Comparison of ENCODE assay signal across 25 cellular contexts in genomic region chr1:66723985-66724384, GRCh38. TPM values are rescaled to one million over a fixed set of nuclear protein-coding genes. Genes with fewer than 3 reads are reported as not detected.
"Had no signal": no experiment of that assay in that cellular context is flagged by ENCODE, and none has a peak within 500 bp of the region (broad histone marks: within the 10 kb centered on the region; RNA-seq: fewer than 3 reads in every experiment).

No MANE protein-coding gene starts in this region.

- H3K36me3 ChIP-seq: breast epithelium, upper lobe of left lung had no signal

- DNase-seq: activated CD4-positive, alpha-beta T cell treated with anti-CD3 and anti-CD28 coated beads, Interleukin-2, amount 10 ng/mL, durations not matched to agents 24 days and 14 days; activated CD4-positive, CD25-positive, alpha-beta regulatory T cell; activated CD8-positive, alpha-beta T cell treated with anti-CD3 and anti-CD28 coated beads, Interleukin-2, amount 10 ng/mL, durations not matched to agents 7 days and 5 days; activated naive CD4-positive, alpha-beta T cell treated with anti-CD3 and anti-CD28 coated beads for 36 hours; activated T-cell treated with anti-CD3 and anti-CD28 coated beads, Interleukin-2, amount 50 U/mL, for 24 hours; aorta; cortex of kidney; effector CD4-positive, alpha-beta T cell; glutamatergic neuron; left ventricle myocardium superior; mucosa of descending colon; naive B cell; psoas muscle; right cardiac atrium; stimulated activated CD4-positive, alpha-beta T cell treated with anti-CD3 and anti-CD28 coated beads, Interleukin-15, amount 100 ng/mL, for 24 hours; stimulated activated CD4-positive, alpha-beta T cell treated with anti-CD3 and anti-CD28 coated beads, Interleukin-2, amount 100 ng/mL, for 48 hours; T-cell; T-helper 9 cell; upper lobe of left lung had no signal

- H3K4me3 ChIP-seq: breast epithelium, mucosa of descending colon, psoas muscle, skin epidermis, upper lobe of left lung had no signal

- H3K4me3 Mint-ChIP-seq: activated CD4-positive, alpha-beta T cell treated with anti-CD3 and anti-CD28 coated beads, Interleukin-2, amount 10 ng/mL, durations not matched to agents 24 days and 14 days; activated CD8-positive, alpha-beta T cell treated with anti-CD3 and anti-CD28 coated beads, Interleukin-2, amount 10 ng/mL, durations not matched to agents 7 days and 5 days; activated naive CD4-positive, alpha-beta T cell treated with anti-CD3 and anti-CD28 coated beads for 36 hours; activated T-cell treated with anti-CD3 and anti-CD28 coated beads, Interleukin-2, amount 50 U/mL, for 24 hours; memory B cell; naive B cell; neural crest cell; stimulated activated naive CD8-positive, alpha-beta T cell treated with anti-CD3 and anti-CD28 coated beads, Interleukin-15, Interleukin-2, amounts not matched to agents 100 ng/mL and 50 ng/mL, for 24 hours; T-cell had no signal

- H3K27me3 ChIP-seq: breast epithelium, upper lobe of left lung had no signal

- H3K4me1 Mint-ChIP-seq: memory B cell, neural crest cell had no signal

- H3K9me3 Mint-ChIP-seq: activated CD4-positive, alpha-beta T cell treated with anti-CD3 and anti-CD28 coated beads, Interleukin-2, amount 10 ng/mL, durations not matched to agents 24 days and 14 days; activated naive CD4-positive, alpha-beta T cell treated with anti-CD3 and anti-CD28 coated beads for 36 hours; activated T-cell treated with anti-CD3 and anti-CD28 coated beads, Interleukin-2, amount 50 U/mL, for 24 hours; neural crest cell; stimulated activated naive CD8-positive, alpha-beta T cell treated with anti-CD3 and anti-CD28 coated beads, Interleukin-15, Interleukin-2, amounts not matched to agents 100 ng/mL and 50 ng/mL, for 24 hours; T-cell had no signal

- H3K27ac Mint-ChIP-seq: activated CD4-positive, alpha-beta T cell treated with anti-CD3 and anti-CD28 coated beads, Interleukin-2, amount 10 ng/mL, durations not matched to agents 24 days and 14 days; activated CD8-positive, alpha-beta T cell treated with anti-CD3 and anti-CD28 coated beads, Interleukin-2, amount 10 ng/mL, durations not matched to agents 7 days and 5 days; activated naive CD4-positive, alpha-beta T cell treated with anti-CD3 and anti-CD28 coated beads for 36 hours; activated T-cell treated with anti-CD3 and anti-CD28 coated beads, Interleukin-2, amount 50 U/mL, for 24 hours; memory B cell; stimulated activated naive CD8-positive, alpha-beta T cell treated with anti-CD3 and anti-CD28 coated beads, Interleukin-15, Interleukin-2, amounts not matched to agents 100 ng/mL and 50 ng/mL, for 24 hours; T-cell had no signal

- H3K36me3 Mint-ChIP-seq: memory B cell, naive B cell, T-cell had no signal

- ATAC-seq: activated CD8-positive, alpha-beta T cell treated with anti-CD3 and anti-CD28 coated beads, Interleukin-2, amount 10 ng/mL, durations not matched to agents 7 days and 5 days; left ventricle myocardium superior; mucosa of descending colon; psoas muscle; right cardiac atrium; T-cell had no signal

- H3K27ac ChIP-seq: breast epithelium, psoas muscle, upper lobe of left lung had no signal

- H3K9me3 ChIP-seq: breast epithelium, mucosa of descending colon, psoas muscle, upper lobe of left lung had no signal

- H3K4me1 ChIP-seq: breast epithelium, psoas muscle had no signal

RNA-seq across cellular contexts. Expression of gene DYNLT5, which starts 28.3 kb away (rescaled TPM):
- total RNA-seq: activated CD4-positive, alpha-beta T cell treated with anti-CD3 and anti-CD28 coated beads, Interleukin-2, amount 10 ng/mL, durations not matched to agents 24 days and 14 days; activated CD8-positive, alpha-beta T cell treated with anti-CD3 and anti-CD28 coated beads, Interleukin-2, amount 10 ng/mL, durations not matched to agents 7 days and 5 days; activated naive CD4-positive, alpha-beta T cell treated with anti-CD3 and anti-CD28 coated beads for 36 hours; kidney epithelial cell had no signal
